ENCODE assay signal across 11 cellular contexts in the genomic region with DNA sequence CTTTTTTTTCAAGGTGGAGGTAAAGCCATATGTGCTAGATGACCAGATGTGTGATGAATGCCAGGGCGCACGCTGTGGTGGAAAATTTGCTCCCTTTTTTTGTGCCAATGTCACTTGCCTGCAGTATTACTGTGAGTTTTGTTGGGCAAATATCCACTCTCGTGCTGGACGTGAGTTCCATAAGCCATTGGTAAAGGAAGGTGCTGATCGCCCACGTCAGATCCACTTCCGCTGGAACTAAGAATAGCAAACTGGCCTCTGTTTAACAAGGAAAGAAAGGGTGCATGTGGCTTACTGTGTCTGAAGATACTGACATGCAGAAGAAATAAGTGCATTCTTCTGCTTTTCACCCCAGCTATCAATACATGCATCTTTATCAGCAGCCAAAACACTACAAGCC.
"Had no signal": no experiment of that assay in that cellular context is flagged by ENCODE, and none has a peak within 500 bp of the region (broad histone marks: within the 10 kb centered on the region; RNA-seq: fewer than 3 reads in every experiment).

No MANE protein-coding gene starts in this region.

- DNase-seq: activated CD4-positive, alpha-beta T cell treated with anti-CD3 and anti-CD28 coated beads, Interleukin-2, amount 10 ng/mL, durations not matched to agents 7 days and 5 days; activated CD8-positive, alpha-beta memory T cell treated with anti-CD3 and anti-CD28 coated beads, Interleukin-2, amount 50 U/mL, for 48 hours; activated effector memory CD4-positive, alpha-beta T cell treated with Interleukin-2 at 50 U/mL for 16 hours; activated naive CD4-positive, alpha-beta T cell treated with anti-CD3 and anti-CD28 coated beads, Interleukin-2, amount 50 U/mL, for 16 hours; activated T-cell treated with anti-CD3 and anti-CD28 coated beads, Interleukin-2, amount 50 U/mL, for 48 hours; erythroblast; natural killer cell; SK-N-SH; stimulated activated naive B cell treated with anti-CD40 and anti-IgM and Interleukin-4, amounts not matched to agents 10 μg/mL and 1 μg/mL and 100 μg/mL, for 72 hours had no signal

- H3K4me3 ChIP-seq: tibial nerve had no signal

- H3K27ac ChIP-seq: parathyroid adenoma, tibial nerve had no signal
